Comparison of ENCODE assay signal across 9 cellular contexts in genomic region chr9:10268500-10269485, GRCh38.
DNase-seq lines count a peak whose midpoint lies in the region; ATAC-seq and TF ChIP-seq lines count a peak whose summit lies in the region.
"Had no signal": no experiment of that assay in that cellular context is flagged by ENCODE, and none has a peak within 500 bp of the region (broad histone marks: within the 10 kb centered on the region; RNA-seq: fewer than 3 reads in every experiment).

No MANE protein-coding gene starts in this region.

- POLR2A ChIA-PET in activated CD8-positive, alpha-beta T cell treated with anti-CD3 and anti-CD28 coated beads for 36 hours (lab: Charles Lee): no interaction called here
- POLR2A ChIA-PET in activated CD8-positive, alpha-beta T cell treated with anti-CD3 and anti-CD28 coated beads, Interleukin-2, amount 10 ng/mL, durations not matched to agents 7 days and 5 days (lab: Charles Lee): no interaction called here

- H3K27me3 ChIP-seq in MM.1S (replicated peaks; ENCODE audit: insufficient read depth, low read length) (no peaks in the 10 kb centered on the region), uterus (no peaks in the 10 kb centered on the region)

- H3F3A ChIP-seq in MM.1S (ENCODE audit: insufficient read depth, low read length): no peaks in the 10 kb centered on the region

- H3K4me1 ChIP-seq in MM.1S (ENCODE audit: low read length) (no peaks in the 10 kb centered on the region), uterus (no peaks in the 10 kb centered on the region)
- H3K4me1 ChIP-seq: Caco-2 had no signal

- no peak overlapping the region for H3K4me3 Mint-ChIP-seq in activated CD8-positive, alpha-beta T cell treated with anti-CD3 and anti-CD28 coated beads for 36 hours
- H3K4me3 Mint-ChIP-seq in activated CD8-positive, alpha-beta T cell treated with anti-CD3 and anti-CD28 coated beads, Interleukin-2, amount 10 ng/mL, durations not matched to agents 7 days and 5 days: no peak overlapping the region

- CTCF ChIA-PET in activated CD8-positive, alpha-beta T cell treated with anti-CD3 and anti-CD28 coated beads for 36 hours (lab: Charles Lee): no interaction called here
- CTCF ChIA-PET in activated CD8-positive, alpha-beta T cell treated with anti-CD3 and anti-CD28 coated beads, Interleukin-2, amount 10 ng/mL, durations not matched to agents 7 days and 5 days (lab: Charles Lee): interaction anchor here (1.9 kb wide), 1 partner anchor 206 kb away, joined by 4 read pairs; no protein-coding TSS in a partner anchor

- no peak overlapping the region for H3K9ac ChIP-seq in MM.1S (ENCODE audit: low read length)

- H3K4me3 ChIP-seq in MM.1S (ENCODE audit: low read length) (no peak overlapping the region), uterus (no peak overlapping the region)

- H3K9me2 ChIP-seq in MM.1S (replicated peaks; ENCODE audit: insufficient read depth, low read length): no peaks in the 10 kb centered on the region

- no peak for ATAC-seq in activated CD8-positive, alpha-beta T cell treated with anti-CD3 and anti-CD28 coated beads for 36 hours
- no peak for ATAC-seq in activated CD8-positive, alpha-beta T cell treated with anti-CD3 and anti-CD28 coated beads, Interleukin-2, amount 10 ng/mL, durations not matched to agents 7 days and 5 days

- no peaks in the 10 kb centered on the region for H3K79me2 ChIP-seq in MM.1S (ENCODE audit: low read length)

- H3K36me3 ChIP-seq in MM.1S (replicated peaks; ENCODE audit: insufficient read depth, low read length) (no peaks in the 10 kb centered on the region), uterus (no peaks in the 10 kb centered on the region)

- peak overlapping the region; percentile 54; the same call in 1 of the 2 replicates for H2AFZ ChIP-seq in MM.1S (ENCODE audit: low read length)

- H3K27ac Mint-ChIP-seq in activated CD8-positive, alpha-beta T cell treated with anti-CD3 and anti-CD28 coated beads for 36 hours: no peak overlapping the region
- no peak overlapping the region for H3K27ac Mint-ChIP-seq in activated CD8-positive, alpha-beta T cell treated with anti-CD3 and anti-CD28 coated beads, Interleukin-2, amount 10 ng/mL, durations not matched to agents 7 days and 5 days

- H3K27ac ChIP-seq in MM.1S (ENCODE audit: low read length) (no peak overlapping the region), uterus (no peak overlapping the region)

- peak; percentile 8 for DNase-seq in activated CD8-positive, alpha-beta T cell treated with anti-CD3 and anti-CD28 coated beads for 36 hours
- no peak for DNase-seq in activated CD8-positive, alpha-beta T cell treated with anti-CD3 and anti-CD28 coated beads, Interleukin-2, amount 10 ng/mL, durations not matched to agents 7 days and 5 days
- DNase-seq in MM.1S (peak; percentile 37), UCSD-AML1 (lab: John Stamatoyannopoulos, UW; ENCODE audit: unreplicated experiment) (peak; percentile 35), iPS-NIHi7 (ENCODE audit: extremely low spot score) (peak; percentile 73), uterus (no peak), GM03348 (ENCODE audit: low spot score) (no peak), amniotic stem cell (lab: John Stamatoyannopoulos, UW) (no peak)

- no peak overlapping the region for H3K4me2 ChIP-seq in MM.1S (ENCODE audit: low read depth, low read length)

- H3K36me3 Mint-ChIP-seq in activated CD8-positive, alpha-beta T cell treated with anti-CD3 and anti-CD28 coated beads for 36 hours (ENCODE audit: low read depth): no peaks in the 10 kb centered on the region
- H3K36me3 Mint-ChIP-seq in activated CD8-positive, alpha-beta T cell treated with anti-CD3 and anti-CD28 coated beads, Interleukin-2, amount 10 ng/mL, durations not matched to agents 7 days and 5 days (ENCODE audit: low read depth): no peaks in the 10 kb centered on the region

- TF ChIP-seq POLR2A in uterus (IDR thresholded peaks at IDR 0.05): no peak

- peaks cover 5% of the 10 kb centered on the region for H3K9me3 Mint-ChIP-seq in activated CD8-positive, alpha-beta T cell treated with anti-CD3 and anti-CD28 coated beads for 36 hours
- H3K9me3 Mint-ChIP-seq in activated CD8-positive, alpha-beta T cell treated with anti-CD3 and anti-CD28 coated beads, Interleukin-2, amount 10 ng/mL, durations not matched to agents 7 days and 5 days (ENCODE audit: insufficient read depth): peaks cover 10% of the 10 kb centered on the region

- H3K9me3 ChIP-seq in MM.1S (replicated peaks; ENCODE audit: insufficient read depth, low read length) (no peaks in the 10 kb centered on the region), uterus (no peaks in the 10 kb centered on the region)
- H3K9me3 ChIP-seq: Caco-2 had no signal

- TF ChIP-seq CTCF in activated CD8-positive, alpha-beta T cell treated with anti-CD3 and anti-CD28 coated beads for 36 hours (IDR thresholded peaks at IDR 0.05): no peak
- TF ChIP-seq CTCF in MM.1S (IDR thresholded peaks at IDR 0.05; ENCODE audit: low read length) (peak; percentile 57), uterus (IDR thresholded peaks at IDR 0.05) (no peak)

- intact Hi-C loops in activated CD8-positive, alpha-beta T cell treated with anti-CD3 and anti-CD28 coated beads for 36 hours (cut with micrococcal nuclease): no loop called here
- intact Hi-C loops in uterus (cut with DNase I; ENCODE audit: low total_unique reads): no loop called here

- no peaks in the 10 kb centered on the region for H4K20me1 ChIP-seq in MM.1S (ENCODE audit: insufficient read depth, low read length)

- no peaks in the 10 kb centered on the region for H3K27me3 Mint-ChIP-seq in activated CD8-positive, alpha-beta T cell treated with anti-CD3 and anti-CD28 coated beads for 36 hours
- H3K27me3 Mint-ChIP-seq in activated CD8-positive, alpha-beta T cell treated with anti-CD3 and anti-CD28 coated beads, Interleukin-2, amount 10 ng/mL, durations not matched to agents 7 days and 5 days (ENCODE audit: low read depth): no peaks in the 10 kb centered on the region

- no peaks in the 10 kb centered on the region for H3K4me1 Mint-ChIP-seq in activated CD8-positive, alpha-beta T cell treated with anti-CD3 and anti-CD28 coated beads for 36 hours (ENCODE audit: low read depth)
- H3K4me1 Mint-ChIP-seq in activated CD8-positive, alpha-beta T cell treated with anti-CD3 and anti-CD28 coated beads, Interleukin-2, amount 10 ng/mL, durations not matched to agents 7 days and 5 days (ENCODE audit: low read depth): no peaks in the 10 kb centered on the region

Comparison
In these comparisons a context has a peak if more than half of its experiments do, and no peak if none do; other contexts are left out.
1. DNase-seq: peak in activated CD8-positive, alpha-beta T cell treated with anti-CD3 and anti-CD28 coated beads for 36 hours (single experiment), MM.1S (single experiment), UCSD-AML1 (single experiment) and iPS-NIHi7 (single experiment); none in activated CD8-positive, alpha-beta T cell treated with anti-CD3 and anti-CD28 coated beads, Interleukin-2, amount 10 ng/mL, durations not matched to agents 7 days and 5 days (single experiment), uterus (0 of 2), GM03348 (single experiment) and amniotic stem cell (single experiment).